1 cellular context compared by ENCODE assay signal in the genomic region with DNA sequence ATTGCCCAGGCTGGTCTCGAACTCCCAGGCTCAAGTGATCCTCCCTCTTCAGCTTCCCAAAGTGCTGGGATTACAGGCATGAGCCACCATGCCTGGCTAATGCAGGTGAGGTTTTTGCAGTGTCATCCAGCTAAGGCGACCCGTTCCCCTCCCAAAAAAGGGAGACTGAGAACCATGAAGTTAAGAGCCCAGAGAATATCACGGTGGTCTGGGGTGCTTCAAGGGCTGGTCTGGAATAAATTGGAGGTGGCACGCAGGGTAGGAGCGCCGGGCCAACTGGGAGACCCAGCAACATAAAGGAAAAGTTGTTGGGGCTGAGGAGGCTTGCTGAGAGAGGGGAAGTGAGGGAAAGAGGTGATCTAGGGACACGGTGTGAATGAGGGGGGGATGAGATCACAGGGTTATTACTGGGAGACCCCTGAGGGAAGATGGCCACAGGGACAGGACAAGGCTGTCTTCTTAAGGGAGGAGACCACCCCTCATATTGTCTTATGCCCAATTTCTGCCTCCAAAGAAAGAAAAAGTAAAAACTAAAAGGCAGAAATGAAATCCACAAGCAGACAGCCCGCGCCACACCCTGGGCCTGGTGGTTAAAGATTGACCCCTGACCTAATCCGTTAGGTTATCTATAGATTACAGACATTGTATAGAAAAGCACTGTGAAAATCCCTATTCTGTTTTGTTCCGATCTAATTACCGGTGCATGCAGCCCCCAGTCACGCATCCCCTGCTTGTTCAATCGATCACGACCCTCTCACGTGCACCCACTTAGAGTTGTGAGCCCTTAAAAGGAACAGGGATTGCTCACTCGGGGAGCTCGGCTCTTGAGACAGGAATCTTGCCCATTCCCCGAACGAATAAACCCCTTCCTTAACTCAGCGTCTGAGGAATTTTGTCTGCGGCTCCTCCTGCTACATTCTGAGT.
A peak's percentile ranks its signal among the peaks of the same experiment; 100 is the strongest.
TF ChIP-seq lines count a peak whose summit lies in the region.

No MANE protein-coding gene starts in this region.

TF ChIP-seq in K562, 482 proteins besides CTCF, POLR2A, EP300 and RAD21 (continued from another document):
- TF ChIP-seq ZNF407 (IDR thresholded peaks at IDR 0.05; ENCODE audit: low read depth) (peak; percentile 52; the same call in 1 of the 2 replicates), ZNF766 (CRISPR knock-in tag; conservative IDR thresholded peaks at IDR 0.05) (peak; percentile 67; the same call in 1 of the 2 replicates), MAFF (IDR thresholded peaks at IDR 0.05; ENCODE audit: low read length) (peak; percentile 75), NFE2 (IDR thresholded peaks at IDR 0.05; ENCODE audit: low read depth) (peak; percentile 95), KLF6 (CRISPR knock-in tag; IDR thresholded peaks at IDR 0.05; ENCODE audit: borderline replicate concordance) (peak; percentile 61; the same call in 1 of the 2 replicates)
